In genomic region chr9:114246558-114246957, GRCh38 we compare ENCODE assay signal across 2 cellular contexts.
TF ChIP-seq lines count a peak whose summit lies in the region.

No MANE protein-coding gene starts in this region.

TF ChIP-seq in HepG2, 621 proteins besides CTCF, POLR2A, EP300 and RAD21:
- TF ChIP-seq ZBTB1 (CRISPR knock-in tag; IDR thresholded peaks at IDR 0.05; ENCODE audit: borderline replicate concordance), result no peak
- no peak for TF ChIP-seq ZNF598 (CRISPR knock-in tag; IDR thresholded peaks at IDR 0.05; ENCODE audit: borderline replicate concordance)
- peak; percentile 85 for TF ChIP-seq RBM22 (optimal IDR thresholded peaks at IDR 0.05; ENCODE audit: low read length)
- no peak for TF ChIP-seq ZNF484 (CRISPR knock-in tag; IDR thresholded peaks at IDR 0.05; ENCODE audit: borderline replicate concordance, low read depth)
- no peak for TF ChIP-seq FLYWCH1 (CRISPR knock-in tag; IDR thresholded peaks at IDR 0.05)
- TF ChIP-seq ZNF350 (CRISPR knock-in tag; IDR thresholded peaks at IDR 0.05; ENCODE audit: borderline replicate concordance, low read depth), result no peak
- no peak for TF ChIP-seq ZNF724P (CRISPR knock-in tag; IDR thresholded peaks at IDR 0.05; ENCODE audit: borderline replicate concordance)
- TF ChIP-seq RCOR2 (CRISPR knock-in tag; IDR thresholded peaks at IDR 0.05), result no peak
TF ChIP-seq in HepG2: peak in this region for 1.

TF ChIP-seq in IMR-90, 13 proteins besides CTCF, POLR2A, EP300 and RAD21:
- TF ChIP-seq MAFK (IDR thresholded peaks at IDR 0.05; ENCODE audit: low read depth, low read length) (no peak), FOS (IDR thresholded peaks at IDR 0.05; ENCODE audit: low read depth, low read length) (no peak), RCOR1 (IDR thresholded peaks at IDR 0.05; ENCODE audit: insufficient replicate concordance, low read length) (no peak), BHLHE40 (IDR thresholded peaks at IDR 0.05; ENCODE audit: low read depth, low read length) (no peak), MAZ (IDR thresholded peaks at IDR 0.05; ENCODE audit: borderline replicate concordance, low read depth, low read length) (no peak), MXI1 (IDR thresholded peaks at IDR 0.05; ENCODE audit: borderline replicate concordance, low read depth, low read length) (no peak), SMC3 (IDR thresholded peaks at IDR 0.05; ENCODE audit: low read depth, low read length) (no peak), USF2 (IDR thresholded peaks at IDR 0.05; ENCODE audit: low read depth, low read length) (no peak), CHD1 (IDR thresholded peaks at IDR 0.05; ENCODE audit: low read depth, low read length) (no peak), RFX5 (IDR thresholded peaks at IDR 0.05; ENCODE audit: low read depth, low read length) (no peak), CEBPB (IDR thresholded peaks at IDR 0.05; ENCODE audit: low read depth, low read length) (no peak), NFE2L2 (IDR thresholded peaks at IDR 0.05; ENCODE audit: low read depth, low read length) (no peak)
- TF ChIP-seq, protein P1, sequence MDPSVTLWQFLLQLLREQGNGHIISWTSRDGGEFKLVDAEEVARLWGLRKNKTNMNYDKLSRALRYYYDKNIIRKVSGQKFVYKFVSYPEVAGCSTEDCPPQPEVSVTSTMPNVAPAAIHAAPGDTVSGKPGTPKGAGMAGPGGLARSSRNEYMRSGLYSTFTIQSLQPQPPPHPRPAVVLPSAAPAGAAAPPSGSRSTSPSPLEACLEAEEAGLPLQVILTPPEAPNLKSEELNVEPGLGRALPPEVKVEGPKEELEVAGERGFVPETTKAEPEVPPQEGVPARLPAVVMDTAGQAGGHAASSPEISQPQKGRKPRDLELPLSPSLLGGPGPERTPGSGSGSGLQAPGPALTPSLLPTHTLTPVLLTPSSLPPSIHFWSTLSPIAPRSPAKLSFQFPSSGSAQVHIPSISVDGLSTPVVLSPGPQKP (IDR thresholded peaks at IDR 0.05; ENCODE audit: borderline replicate concordance, low read depth, low read length), result no peak
